ENCODE assay signal across 9 cellular contexts in the genomic region with DNA sequence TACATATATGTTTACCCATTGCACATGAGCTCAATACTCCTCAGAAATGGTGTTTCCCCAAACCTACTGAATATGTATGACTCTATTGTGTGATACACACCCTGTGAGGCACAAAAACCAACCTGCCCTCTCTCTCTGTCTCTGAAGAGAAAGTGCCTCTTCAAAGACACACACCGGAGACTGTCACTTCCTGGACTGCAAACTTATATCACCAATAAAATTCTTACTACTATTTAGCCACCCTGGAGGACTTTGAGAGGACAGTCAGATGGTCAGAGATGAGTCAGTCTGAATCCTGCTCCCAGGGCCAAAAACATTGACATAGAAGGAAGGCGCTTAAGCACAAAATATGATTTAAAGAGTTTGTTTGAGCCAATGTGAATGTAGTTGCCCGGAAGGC.
DNase-seq lines count a peak whose midpoint lies in the region; TF ChIP-seq lines count a peak whose summit lies in the region.
"Had no signal": no experiment of that assay in that cellular context is flagged by ENCODE, and none has a peak within 500 bp of the region (broad histone marks: within the 10 kb centered on the region; RNA-seq: fewer than 3 reads in every experiment).

No MANE protein-coding gene starts in this region.

- TF ChIP-seq CTCF in left ventricle myocardium inferior (IDR thresholded peaks at IDR 0.05; ENCODE audit: borderline replicate concordance) (no peak), GM10266 (IDR thresholded peaks at IDR 0.05; ENCODE audit: control insufficient read depth, insufficient read depth, low read depth, missing control alignments) (no peak), H9 (conservative IDR thresholded peaks at IDR 0.05) (no peak)

- no peak overlapping the region for H2BK20ac ChIP-seq in H9 (ENCODE audit: low read depth, low read length, poor library complexity, severe bottlenecking)

- H3K9ac ChIP-seq in H9 (ENCODE audit: extremely low read depth, insufficient read length, low read length), result no peak overlapping the region

- H3K4me3 ChIP-seq in Jurkat, Clone E6-1 (ENCODE audit: low read length), result no peak overlapping the region
- no peak overlapping the region for H3K4me3 ChIP-seq in left ventricle myocardium inferior

- no peak overlapping the region for H3K23ac ChIP-seq in H9 (ENCODE audit: insufficient read length, low read depth, low read length)

- peak overlapping the region; percentile 67 for H3K4me3 Mint-ChIP-seq in activated CD4-positive, alpha-beta T cell treated with anti-CD3 and anti-CD28 coated beads, Interleukin-2, amount 10 ng/mL, durations not matched to agents 7 days and 5 days
- H3K4me3 Mint-ChIP-seq in H9, result no peak overlapping the region

- no peak overlapping the region for H3K14ac ChIP-seq in H9 (ENCODE audit: insufficient read depth, low read length)

- no peak overlapping the region for H2AFZ ChIP-seq in H9 (ENCODE audit: low read length)

- no peak overlapping the region for H3T11ph ChIP-seq in H9 (ENCODE audit: low read length)

- WGBS in H9 (ENCODE audit: extremely low coverage, insufficient read length, low lambda C conversion rate), result no CpG with 5 or more reads among the region's 3 CpGs

- no peak overlapping the region for H2BK120ac ChIP-seq in H9 (ENCODE audit: low read depth, low read length, poor library complexity, severe bottlenecking)

- no peaks in the 10 kb centered on the region for H3K4me1 ChIP-seq in left ventricle myocardium inferior
- H3K4me1 ChIP-seq in H9 (ENCODE audit: insufficient read depth, low read length), result no peaks in the 10 kb centered on the region

- peaks cover 65% of the 10 kb centered on the region for H3K27me3 ChIP-seq in left ventricle myocardium inferior (ENCODE audit: low read depth)
- no peaks in the 10 kb centered on the region for H3K27me3 ChIP-seq in H9 (ENCODE audit: insufficient read depth, low read length)

- intact Hi-C loops in left ventricle myocardium inferior (cut with micrococcal nuclease), result no loop called here

- POLR2A ChIA-PET in activated CD4-positive, alpha-beta T cell treated with anti-CD3 and anti-CD28 coated beads, Interleukin-2, amount 10 ng/mL, durations not matched to agents 7 days and 5 days (lab: Charles Lee), result interaction anchor here (0.5 to 1.8 kb wide), 3 partner anchors 16 to 150 kb away, joined by 5 to 13 read pairs (median 8); no protein-coding TSS in a partner anchor

- H4K20me1 ChIP-seq in H9 (ENCODE audit: control insufficient read depth, insufficient read depth, insufficient read length), result no peaks in the 10 kb centered on the region

- no peaks in the 10 kb centered on the region for H3K79me2 ChIP-seq in H9 (ENCODE audit: insufficient read depth, low read length)

- H2AK5ac ChIP-seq in H9 (ENCODE audit: insufficient read length, low read length), result no peak overlapping the region

- no peak overlapping the region for H2BK12ac ChIP-seq in H9 (ENCODE audit: insufficient read length, low read depth, low read length)

- no peak overlapping the region for H4K8ac ChIP-seq in H9 (replicated peaks; ENCODE audit: insufficient read length, low read depth, low read length)

- no peaks in the 10 kb centered on the region for H3K79me1 ChIP-seq in H9 (ENCODE audit: insufficient read depth, low read depth, low read length, poor library complexity, severe bottlenecking)

- no peak overlapping the region for H3K18ac ChIP-seq in H9 (ENCODE audit: insufficient read length, low read depth, low read length)

- H3K23me2 ChIP-seq in H9 (ENCODE audit: insufficient read length, low read depth, low read length, poor library complexity, severe bottlenecking), result no peaks in the 10 kb centered on the region

- H4K5ac ChIP-seq in H9 (ENCODE audit: insufficient read length, low read depth, low read length), result no peak overlapping the region

- CTCF ChIA-PET in activated CD4-positive, alpha-beta T cell treated with anti-CD3 and anti-CD28 coated beads, Interleukin-2, amount 10 ng/mL, durations not matched to agents 7 days and 5 days (lab: Charles Lee), result interaction anchor here (1.1 to 2.3 kb wide), 4 partner anchors 11 to 20 kb away, joined by 3 to 6 read pairs (median 4); no protein-coding TSS in a partner anchor

- peak; percentile 35 for DNase-seq in Jurkat, Clone E6-1 (ENCODE audit: low read depth, low spot score)
- peak; percentile 75 for DNase-seq in activated CD4-positive, alpha-beta T cell treated with anti-CD3 and anti-CD28 coated beads, Interleukin-2, amount 10 ng/mL, durations not matched to agents 7 days and 5 days
- DNase-seq in dermis blood vessel endothelial cell (peak; percentile 9), left ventricle myocardium inferior (no peak), GM10266 (ENCODE audit: extremely low spot score) (no peak), H9 (no peak), NCI-H1417 treated with DMSO at 0.1 percent for 48 hours (lab: John Stamatoyannopoulos, UW) (no peak)
- DNase-seq in stimulated activated CD4-positive, alpha-beta T cell treated with anti-CD3 and anti-CD28 coated beads, Interleukin-2, amount 100 ng/mL, for 4 hours (ENCODE audit: low read depth), result peak; percentile 55
- DNase-seq: NCI-H187 had no signal

- H3K56ac ChIP-seq in H9 (ENCODE audit: insufficient read length, low read depth, low read length), result no peak overlapping the region

- no peak overlapping the region for H4K91ac ChIP-seq in H9 (ENCODE audit: insufficient read length, low read depth, low read length)

- H3K4me1 Mint-ChIP-seq in activated CD4-positive, alpha-beta T cell treated with anti-CD3 and anti-CD28 coated beads, Interleukin-2, amount 10 ng/mL, durations not matched to agents 7 days and 5 days, result peaks cover 45% of the 10 kb centered on the region
- peaks cover 6 to 13% of the 10 kb centered on the region in 2 experiments for H3K4me1 Mint-ChIP-seq in H9

- H3K4ac ChIP-seq in H9 (ENCODE audit: low read depth, low read length), result no peak overlapping the region

- H3K36me3 Mint-ChIP-seq in activated CD4-positive, alpha-beta T cell treated with anti-CD3 and anti-CD28 coated beads, Interleukin-2, amount 10 ng/mL, durations not matched to agents 7 days and 5 days (ENCODE audit: low read depth), result peaks cover 1% of the 10 kb centered on the region
- no peaks in the 10 kb centered on the region for H3K36me3 Mint-ChIP-seq in H9 (ENCODE audit: insufficient read depth in 1 of 3, low read depth in 3 of 3)

- H3K27ac ChIP-seq in left ventricle myocardium inferior (replicated peaks) (no peak overlapping the region), H9 (ENCODE audit: insufficient read length, low read depth, low read length) (no peak overlapping the region)

- no peaks in the 10 kb centered on the region for H3K27me3 Mint-ChIP-seq in activated CD4-positive, alpha-beta T cell treated with anti-CD3 and anti-CD28 coated beads, Interleukin-2, amount 10 ng/mL, durations not matched to agents 7 days and 5 days
- H3K27me3 Mint-ChIP-seq in H9 (ENCODE audit: low read depth), result no peaks in the 10 kb centered on the region

- no peak overlapping the region for H3K4me2 ChIP-seq in H9 (ENCODE audit: insufficient read depth, insufficient read length, low read length)

- peak overlapping the region; percentile 98 for H3K27ac Mint-ChIP-seq in activated CD4-positive, alpha-beta T cell treated with anti-CD3 and anti-CD28 coated beads, Interleukin-2, amount 10 ng/mL, durations not matched to agents 7 days and 5 days
- H3K27ac Mint-ChIP-seq in H9, result no peak overlapping the region

- H2BK5ac ChIP-seq in H9 (ENCODE audit: insufficient read length, low read length), result no peak overlapping the region

- H3K36me3 ChIP-seq in left ventricle myocardium inferior, result no peaks in the 10 kb centered on the region

- H2BK15ac ChIP-seq in H9 (ENCODE audit: low read depth, low read length), result no peak overlapping the region

- no peaks in the 10 kb centered on the region for H3K9me3 Mint-ChIP-seq in activated CD4-positive, alpha-beta T cell treated with anti-CD3 and anti-CD28 coated beads, Interleukin-2, amount 10 ng/mL, durations not matched to agents 7 days and 5 days
- no peaks in the 10 kb centered on the region for H3K9me3 Mint-ChIP-seq in H9

- H3K9me3 ChIP-seq in left ventricle myocardium inferior (replicated peaks) (no peaks in the 10 kb centered on the region), H9 (ENCODE audit: control insufficient read depth, low read depth, low read length) (no peaks in the 10 kb centered on the region)

Comparison
In these comparisons a context has a peak if more than half of its experiments do, and no peak if none do; other contexts are left out.
1. DNase-seq: peak in Jurkat, Clone E6-1 (single experiment), activated CD4-positive, alpha-beta T cell treated with anti-CD3 and anti-CD28 coated beads, Interleukin-2, amount 10 ng/mL, durations not matched to agents 7 days and 5 days (single experiment), dermis blood vessel endothelial cell (single experiment) and stimulated activated CD4-positive, alpha-beta T cell treated with anti-CD3 and anti-CD28 coated beads, Interleukin-2, amount 100 ng/mL, for 4 hours (single experiment); none in left ventricle myocardium inferior (single experiment), GM10266 (single experiment), H9 (single experiment) and NCI-H1417 treated with DMSO at 0.1 percent for 48 hours (single experiment).